ENCODE assay signal across 1 cellular context in genomic region chr13:113155982-113156655, GRCh38.
A peak's percentile ranks its signal among the peaks of the same experiment; 100 is the strongest.
TF ChIP-seq lines count a peak whose summit lies in the region.

No MANE protein-coding gene starts in this region.

TF ChIP-seq in HepG2, 621 proteins besides CTCF, POLR2A, EP300 and RAD21:
- TF ChIP-seq ZNF263 (CRISPR knock-in tag; IDR thresholded peaks at IDR 0.05) (peak; percentile 73), ZNF564 (CRISPR knock-in tag; IDR thresholded peaks at IDR 0.05) (peak; percentile 89; the same call in 1 of the 2 replicates), ZMAT5 (CRISPR knock-in tag; IDR thresholded peaks at IDR 0.05; ENCODE audit: borderline replicate concordance, low read depth) (no peak)
